In genomic region chr18:4878480-4878879, GRCh38 we compare ENCODE assay signal across 2 cellular contexts.
TF ChIP-seq lines count a peak whose summit lies in the region.

No MANE protein-coding gene starts in this region.

TF ChIP-seq in SK-N-SH, 30 proteins besides CTCF, POLR2A, EP300 and RAD21 (continued from another document):
- TF ChIP-seq, protein P1, sequence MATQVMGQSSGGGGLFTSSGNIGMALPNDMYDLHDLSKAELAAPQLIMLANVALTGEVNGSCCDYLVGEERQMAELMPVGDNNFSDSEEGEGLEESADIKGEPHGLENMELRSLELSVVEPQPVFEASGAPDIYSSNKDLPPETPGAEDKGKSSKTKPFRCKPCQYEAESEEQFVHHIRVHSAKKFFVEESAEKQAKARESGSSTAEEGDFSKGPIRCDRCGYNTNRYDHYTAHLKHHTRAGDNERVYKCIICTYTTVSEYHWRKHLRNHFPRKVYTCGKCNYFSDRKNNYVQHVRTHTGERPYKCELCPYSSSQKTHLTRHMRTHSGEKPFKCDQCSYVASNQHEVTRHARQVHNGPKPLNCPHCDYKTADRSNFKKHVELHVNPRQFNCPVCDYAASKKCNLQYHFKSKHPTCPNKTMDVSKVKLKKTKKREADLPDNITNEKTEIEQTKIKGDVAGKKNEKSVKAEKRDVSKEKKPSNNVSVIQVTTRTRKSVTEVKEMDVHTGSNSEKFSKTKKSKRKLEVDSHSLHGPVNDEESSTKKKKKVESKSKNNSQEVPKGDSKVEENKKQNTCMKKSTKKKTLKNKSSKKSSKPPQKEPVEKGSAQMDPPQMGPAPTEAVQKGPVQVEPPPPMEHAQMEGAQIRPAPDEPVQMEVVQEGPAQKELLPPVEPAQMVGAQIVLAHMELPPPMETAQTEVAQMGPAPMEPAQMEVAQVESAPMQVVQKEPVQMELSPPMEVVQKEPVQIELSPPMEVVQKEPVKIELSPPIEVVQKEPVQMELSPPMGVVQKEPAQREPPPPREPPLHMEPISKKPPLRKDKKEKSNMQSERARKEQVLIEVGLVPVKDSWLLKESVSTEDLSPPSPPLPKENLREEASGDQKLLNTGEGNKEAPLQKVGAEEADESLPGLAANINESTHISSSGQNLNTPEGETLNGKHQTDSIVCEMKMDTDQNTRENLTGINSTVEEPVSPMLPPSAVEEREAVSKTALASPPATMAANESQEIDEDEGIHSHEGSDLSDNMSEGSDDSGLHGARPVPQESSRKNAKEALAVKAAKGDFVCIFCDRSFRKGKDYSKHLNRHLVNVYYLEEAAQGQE (IDR thresholded peaks at IDR 0.05; ENCODE audit: low read depth, low read length), result no peak
- TF ChIP-seq FOSL2 (IDR thresholded peaks at IDR 0.05; ENCODE audit: borderline replicate concordance, low read depth) (no peak), SIN3A (IDR thresholded peaks at IDR 0.05; ENCODE audit: borderline replicate concordance, low read depth, low read length) (no peak), EZH2phosphoT487 (IDR thresholded peaks at IDR 0.05; ENCODE audit: borderline replicate concordance, low read depth) (no peak), JUND (IDR thresholded peaks at IDR 0.05) (no peak), YY1 (IDR thresholded peaks at IDR 0.05; ENCODE audit: low read depth) (no peak), USF1 (IDR thresholded peaks at IDR 0.05; ENCODE audit: borderline replicate concordance, low read depth) (no peak), FOXM1 (IDR thresholded peaks at IDR 0.05; ENCODE audit: low read depth) (no peak), NFIC (IDR thresholded peaks at IDR 0.05; ENCODE audit: borderline replicate concordance) (no peak), TCF12 (IDR thresholded peaks at IDR 0.05) (no peak), GABPA (IDR thresholded peaks at IDR 0.05; ENCODE audit: low read depth) (no peak)
- TF ChIP-seq, protein P2, sequence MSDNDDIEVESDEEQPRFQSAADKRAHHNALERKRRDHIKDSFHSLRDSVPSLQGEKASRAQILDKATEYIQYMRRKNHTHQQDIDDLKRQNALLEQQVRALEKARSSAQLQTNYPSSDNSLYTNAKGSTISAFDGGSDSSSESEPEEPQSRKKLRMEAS (IDR thresholded peaks at IDR 0.05; ENCODE audit: low read depth), result no peak
- TF ChIP-seq, protein P3, sequence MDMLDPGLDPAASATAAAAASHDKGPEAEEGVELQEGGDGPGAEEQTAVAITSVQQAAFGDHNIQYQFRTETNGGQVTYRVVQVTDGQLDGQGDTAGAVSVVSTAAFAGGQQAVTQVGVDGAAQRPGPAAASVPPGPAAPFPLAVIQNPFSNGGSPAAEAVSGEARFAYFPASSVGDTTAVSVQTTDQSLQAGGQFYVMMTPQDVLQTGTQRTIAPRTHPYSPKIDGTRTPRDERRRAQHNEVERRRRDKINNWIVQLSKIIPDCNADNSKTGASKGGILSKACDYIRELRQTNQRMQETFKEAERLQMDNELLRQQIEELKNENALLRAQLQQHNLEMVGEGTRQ (IDR thresholded peaks at IDR 0.05; ENCODE audit: borderline replicate concordance, low read depth, low read length), result no peak

TF ChIP-seq in SK-N-SH treated with all-trans-retinoic acid at 6 μM for 48 hours, 23 proteins besides CTCF, POLR2A, EP300 and RAD21 (continued from another document):
- TF ChIP-seq, protein P4, sequence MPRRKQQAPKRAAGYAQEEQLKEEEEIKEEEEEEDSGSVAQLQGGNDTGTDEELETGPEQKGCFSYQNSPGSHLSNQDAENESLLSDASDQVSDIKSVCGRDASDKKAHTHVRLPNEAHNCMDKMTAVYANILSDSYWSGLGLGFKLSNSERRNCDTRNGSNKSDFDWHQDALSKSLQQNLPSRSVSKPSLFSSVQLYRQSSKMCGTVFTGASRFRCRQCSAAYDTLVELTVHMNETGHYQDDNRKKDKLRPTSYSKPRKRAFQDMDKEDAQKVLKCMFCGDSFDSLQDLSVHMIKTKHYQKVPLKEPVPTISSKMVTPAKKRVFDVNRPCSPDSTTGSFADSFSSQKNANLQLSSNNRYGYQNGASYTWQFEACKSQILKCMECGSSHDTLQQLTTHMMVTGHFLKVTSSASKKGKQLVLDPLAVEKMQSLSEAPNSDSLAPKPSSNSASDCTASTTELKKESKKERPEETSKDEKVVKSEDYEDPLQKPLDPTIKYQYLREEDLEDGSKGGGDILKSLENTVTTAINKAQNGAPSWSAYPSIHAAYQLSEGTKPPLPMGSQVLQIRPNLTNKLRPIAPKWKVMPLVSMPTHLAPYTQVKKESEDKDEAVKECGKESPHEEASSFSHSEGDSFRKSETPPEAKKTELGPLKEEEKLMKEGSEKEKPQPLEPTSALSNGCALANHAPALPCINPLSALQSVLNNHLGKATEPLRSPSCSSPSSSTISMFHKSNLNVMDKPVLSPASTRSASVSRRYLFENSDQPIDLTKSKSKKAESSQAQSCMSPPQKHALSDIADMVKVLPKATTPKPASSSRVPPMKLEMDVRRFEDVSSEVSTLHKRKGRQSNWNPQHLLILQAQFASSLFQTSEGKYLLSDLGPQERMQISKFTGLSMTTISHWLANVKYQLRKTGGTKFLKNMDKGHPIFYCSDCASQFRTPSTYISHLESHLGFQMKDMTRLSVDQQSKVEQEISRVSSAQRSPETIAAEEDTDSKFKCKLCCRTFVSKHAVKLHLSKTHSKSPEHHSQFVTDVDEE (CRISPR knock-in tag; IDR thresholded peaks at IDR 0.05), result no peak
- TF ChIP-seq ZC3H10 (CRISPR knock-in tag; IDR thresholded peaks at IDR 0.05) (no peak), ZNF70 (CRISPR knock-in tag; IDR thresholded peaks at IDR 0.05) (no peak), RARB (CRISPR knock-in tag; IDR thresholded peaks at IDR 0.05) (no peak), TOX (CRISPR knock-in tag; IDR thresholded peaks at IDR 0.05; ENCODE audit: borderline replicate concordance) (no peak), ZFP30 (CRISPR knock-in tag; IDR thresholded peaks at IDR 0.05) (no peak)
- TF ChIP-seq, protein P5, sequence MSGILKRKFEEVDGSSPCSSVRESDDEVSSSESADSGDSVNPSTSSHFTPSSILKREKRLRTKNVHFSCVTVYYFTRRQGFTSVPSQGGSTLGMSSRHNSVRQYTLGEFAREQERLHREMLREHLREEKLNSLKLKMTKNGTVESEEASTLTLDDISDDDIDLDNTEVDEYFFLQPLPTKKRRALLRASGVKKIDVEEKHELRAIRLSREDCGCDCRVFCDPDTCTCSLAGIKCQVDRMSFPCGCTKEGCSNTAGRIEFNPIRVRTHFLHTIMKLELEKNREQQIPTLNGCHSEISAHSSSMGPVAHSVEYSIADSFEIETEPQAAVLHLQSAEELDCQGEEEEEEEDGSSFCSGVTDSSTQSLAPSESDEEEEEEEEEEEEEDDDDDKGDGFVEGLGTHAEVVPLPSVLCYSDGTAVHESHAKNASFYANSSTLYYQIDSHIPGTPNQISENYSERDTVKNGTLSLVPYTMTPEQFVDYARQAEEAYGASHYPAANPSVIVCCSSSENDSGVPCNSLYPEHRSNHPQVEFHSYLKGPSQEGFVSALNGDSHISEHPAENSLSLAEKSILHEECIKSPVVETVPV (CRISPR knock-in tag; IDR thresholded peaks at IDR 0.05), result no peak
TF ChIP-seq in SK-N-SH treated with all-trans-retinoic acid at 6 μM for 48 hours: peak in this region for 0.
